ENCODE assay signal across 1 cellular context in the genomic region with DNA sequence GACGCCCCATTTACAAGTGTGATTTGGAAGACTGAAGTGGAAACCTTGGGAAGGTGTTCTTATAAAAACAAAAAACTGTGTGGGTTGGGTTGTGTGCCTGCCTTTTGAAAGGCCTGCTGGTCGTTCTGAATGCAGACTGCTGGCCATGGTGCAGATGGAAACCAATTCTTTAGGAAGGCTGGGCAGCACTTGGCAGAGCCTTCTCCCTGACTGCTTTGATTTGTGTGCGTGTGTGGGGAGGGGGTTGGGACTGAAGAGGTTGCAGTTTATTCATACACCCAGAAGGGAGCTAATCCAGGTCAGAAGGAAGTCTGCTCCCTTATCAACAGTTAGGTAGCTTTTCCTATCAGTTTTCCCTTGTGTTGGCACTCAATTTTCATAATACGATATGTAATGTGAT.
TF ChIP-seq lines count a peak whose summit lies in the region.

No MANE protein-coding gene starts in this region.

TF ChIP-seq in GM23338, 12 proteins besides CTCF, POLR2A, EP300 and RAD21 (continued from another document):
- TF ChIP-seq, protein P1, sequence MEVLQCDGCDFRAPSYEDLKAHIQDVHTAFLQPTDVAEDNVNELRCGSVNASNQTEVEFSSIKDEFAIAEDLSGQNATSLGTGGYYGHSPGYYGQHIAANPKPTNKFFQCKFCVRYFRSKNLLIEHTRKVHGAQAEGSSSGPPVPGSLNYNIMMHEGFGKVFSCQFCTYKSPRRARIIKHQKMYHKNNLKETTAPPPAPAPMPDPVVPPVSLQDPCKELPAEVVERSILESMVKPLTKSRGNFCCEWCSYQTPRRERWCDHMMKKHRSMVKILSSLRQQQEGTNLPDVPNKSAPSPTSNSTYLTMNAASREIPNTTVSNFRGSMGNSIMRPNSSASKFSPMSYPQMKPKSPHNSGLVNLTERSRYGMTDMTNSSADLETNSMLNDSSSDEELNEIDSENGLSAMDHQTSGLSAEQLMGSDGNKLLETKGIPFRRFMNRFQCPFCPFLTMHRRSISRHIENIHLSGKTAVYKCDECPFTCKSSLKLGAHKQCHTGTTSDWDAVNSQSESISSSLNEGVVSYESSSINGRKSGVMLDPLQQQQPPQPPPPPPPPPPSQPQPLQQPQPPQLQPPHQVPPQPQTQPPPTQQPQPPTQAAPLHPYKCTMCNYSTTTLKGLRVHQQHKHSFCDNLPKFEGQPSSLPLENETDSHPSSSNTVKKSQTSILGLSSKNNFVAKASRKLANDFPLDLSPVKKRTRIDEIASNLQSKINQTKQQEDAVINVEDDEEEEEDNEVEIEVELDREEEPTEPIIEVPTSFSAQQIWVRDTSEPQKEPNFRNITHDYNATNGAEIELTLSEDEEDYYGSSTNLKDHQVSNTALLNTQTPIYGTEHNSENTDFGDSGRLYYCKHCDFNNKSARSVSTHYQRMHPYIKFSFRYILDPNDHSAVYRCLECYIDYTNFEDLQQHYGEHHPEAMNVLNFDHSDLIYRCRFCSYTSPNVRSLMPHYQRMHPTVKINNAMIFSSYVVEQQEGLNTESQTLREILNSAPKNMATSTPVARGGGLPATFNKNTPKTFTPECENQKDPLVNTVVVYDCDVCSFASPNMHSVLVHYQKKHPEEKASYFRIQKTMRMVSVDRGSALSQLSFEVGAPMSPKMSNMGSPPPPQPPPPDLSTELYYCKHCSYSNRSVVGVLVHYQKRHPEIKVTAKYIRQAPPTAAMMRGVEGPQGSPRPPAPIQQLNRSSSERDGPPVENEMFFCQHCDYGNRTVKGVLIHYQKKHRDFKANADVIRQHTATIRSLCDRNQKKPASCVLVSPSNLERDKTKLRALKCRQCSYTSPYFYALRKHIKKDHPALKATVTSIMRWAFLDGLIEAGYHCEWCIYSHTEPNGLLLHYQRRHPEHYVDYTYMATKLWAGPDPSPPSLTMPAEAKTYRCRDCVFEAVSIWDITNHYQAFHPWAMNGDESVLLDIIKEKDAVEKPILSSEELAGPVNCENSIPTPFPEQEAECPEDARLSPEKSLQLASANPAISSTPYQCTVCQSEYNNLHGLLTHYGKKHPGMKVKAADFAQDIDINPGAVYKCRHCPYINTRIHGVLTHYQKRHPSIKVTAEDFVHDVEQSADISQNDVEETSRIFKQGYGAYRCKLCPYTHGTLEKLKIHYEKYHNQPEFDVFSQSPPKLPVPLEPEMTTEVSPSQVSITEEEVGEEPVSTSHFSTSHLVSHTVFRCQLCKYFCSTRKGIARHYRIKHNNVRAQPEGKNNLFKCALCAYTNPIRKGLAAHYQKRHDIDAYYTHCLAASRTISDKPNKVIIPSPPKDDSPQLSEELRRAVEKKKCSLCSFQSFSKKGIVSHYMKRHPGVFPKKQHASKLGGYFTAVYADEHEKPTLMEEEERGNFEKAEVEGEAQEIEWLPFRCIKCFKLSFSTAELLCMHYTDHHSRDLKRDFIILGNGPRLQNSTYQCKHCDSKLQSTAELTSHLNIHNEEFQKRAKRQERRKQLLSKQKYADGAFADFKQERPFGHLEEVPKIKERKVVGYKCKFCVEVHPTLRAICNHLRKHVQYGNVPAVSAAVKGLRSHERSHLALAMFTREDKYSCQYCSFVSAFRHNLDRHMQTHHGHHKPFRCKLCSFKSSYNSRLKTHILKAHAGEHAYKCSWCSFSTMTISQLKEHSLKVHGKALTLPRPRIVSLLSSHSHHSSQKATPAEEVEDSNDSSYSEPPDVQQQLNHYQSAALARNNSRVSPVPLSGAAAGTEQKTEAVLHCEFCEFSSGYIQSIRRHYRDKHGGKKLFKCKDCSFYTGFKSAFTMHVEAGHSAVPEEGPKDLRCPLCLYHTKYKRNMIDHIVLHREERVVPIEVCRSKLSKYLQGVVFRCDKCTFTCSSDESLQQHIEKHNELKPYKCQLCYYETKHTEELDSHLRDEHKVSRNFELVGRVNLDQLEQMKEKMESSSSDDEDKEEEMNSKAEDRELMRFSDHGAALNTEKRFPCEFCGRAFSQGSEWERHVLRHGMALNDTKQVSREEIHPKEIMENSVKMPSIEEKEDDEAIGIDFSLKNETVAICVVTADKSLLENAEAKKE (CRISPR knock-in tag; IDR thresholded peaks at IDR 0.05): no peak
- TF ChIP-seq POLR2AphosphoS5 (IDR thresholded peaks at IDR 0.05; ENCODE audit: low read depth) (no peak), CREB1 (CRISPR knock-in tag; IDR thresholded peaks at IDR 0.05; ENCODE audit: low read depth) (no peak), EZH2phosphoT487 (IDR thresholded peaks at IDR 0.05; ENCODE audit: unreplicated experiment) (no peak), ZNF331 (CRISPR knock-in tag; IDR thresholded peaks at IDR 0.05; ENCODE audit: low read depth) (no peak), ZNF114 (CRISPR knock-in tag; IDR thresholded peaks at IDR 0.05) (no peak), ETS1 (IDR thresholded peaks at IDR 0.05) (no peak), NANOG (IDR thresholded peaks at IDR 0.05; ENCODE audit: borderline replicate concordance) (no peak), JUNB (IDR thresholded peaks at IDR 0.05; ENCODE audit: unreplicated experiment) (no peak), EZH2 (IDR thresholded peaks at IDR 0.05; ENCODE audit: low read depth, unreplicated experiment) (no peak)
- TF ChIP-seq, protein P2, sequence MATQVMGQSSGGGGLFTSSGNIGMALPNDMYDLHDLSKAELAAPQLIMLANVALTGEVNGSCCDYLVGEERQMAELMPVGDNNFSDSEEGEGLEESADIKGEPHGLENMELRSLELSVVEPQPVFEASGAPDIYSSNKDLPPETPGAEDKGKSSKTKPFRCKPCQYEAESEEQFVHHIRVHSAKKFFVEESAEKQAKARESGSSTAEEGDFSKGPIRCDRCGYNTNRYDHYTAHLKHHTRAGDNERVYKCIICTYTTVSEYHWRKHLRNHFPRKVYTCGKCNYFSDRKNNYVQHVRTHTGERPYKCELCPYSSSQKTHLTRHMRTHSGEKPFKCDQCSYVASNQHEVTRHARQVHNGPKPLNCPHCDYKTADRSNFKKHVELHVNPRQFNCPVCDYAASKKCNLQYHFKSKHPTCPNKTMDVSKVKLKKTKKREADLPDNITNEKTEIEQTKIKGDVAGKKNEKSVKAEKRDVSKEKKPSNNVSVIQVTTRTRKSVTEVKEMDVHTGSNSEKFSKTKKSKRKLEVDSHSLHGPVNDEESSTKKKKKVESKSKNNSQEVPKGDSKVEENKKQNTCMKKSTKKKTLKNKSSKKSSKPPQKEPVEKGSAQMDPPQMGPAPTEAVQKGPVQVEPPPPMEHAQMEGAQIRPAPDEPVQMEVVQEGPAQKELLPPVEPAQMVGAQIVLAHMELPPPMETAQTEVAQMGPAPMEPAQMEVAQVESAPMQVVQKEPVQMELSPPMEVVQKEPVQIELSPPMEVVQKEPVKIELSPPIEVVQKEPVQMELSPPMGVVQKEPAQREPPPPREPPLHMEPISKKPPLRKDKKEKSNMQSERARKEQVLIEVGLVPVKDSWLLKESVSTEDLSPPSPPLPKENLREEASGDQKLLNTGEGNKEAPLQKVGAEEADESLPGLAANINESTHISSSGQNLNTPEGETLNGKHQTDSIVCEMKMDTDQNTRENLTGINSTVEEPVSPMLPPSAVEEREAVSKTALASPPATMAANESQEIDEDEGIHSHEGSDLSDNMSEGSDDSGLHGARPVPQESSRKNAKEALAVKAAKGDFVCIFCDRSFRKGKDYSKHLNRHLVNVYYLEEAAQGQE (IDR thresholded peaks at IDR 0.05; ENCODE audit: unreplicated experiment): no peak
